8 cellular contexts compared by ENCODE assay signal in genomic region chr16:46621006-46621629, GRCh38. TPM values are rescaled to one million over a fixed set of nuclear protein-coding genes. Genes with fewer than 3 reads are reported as not detected.
A peak's percentile ranks its signal among the peaks of the same experiment; 100 is the strongest.
DNase-seq lines count a peak whose midpoint lies in the region; ATAC-seq and TF ChIP-seq lines count a peak whose summit lies in the region.

A gene with protein sequence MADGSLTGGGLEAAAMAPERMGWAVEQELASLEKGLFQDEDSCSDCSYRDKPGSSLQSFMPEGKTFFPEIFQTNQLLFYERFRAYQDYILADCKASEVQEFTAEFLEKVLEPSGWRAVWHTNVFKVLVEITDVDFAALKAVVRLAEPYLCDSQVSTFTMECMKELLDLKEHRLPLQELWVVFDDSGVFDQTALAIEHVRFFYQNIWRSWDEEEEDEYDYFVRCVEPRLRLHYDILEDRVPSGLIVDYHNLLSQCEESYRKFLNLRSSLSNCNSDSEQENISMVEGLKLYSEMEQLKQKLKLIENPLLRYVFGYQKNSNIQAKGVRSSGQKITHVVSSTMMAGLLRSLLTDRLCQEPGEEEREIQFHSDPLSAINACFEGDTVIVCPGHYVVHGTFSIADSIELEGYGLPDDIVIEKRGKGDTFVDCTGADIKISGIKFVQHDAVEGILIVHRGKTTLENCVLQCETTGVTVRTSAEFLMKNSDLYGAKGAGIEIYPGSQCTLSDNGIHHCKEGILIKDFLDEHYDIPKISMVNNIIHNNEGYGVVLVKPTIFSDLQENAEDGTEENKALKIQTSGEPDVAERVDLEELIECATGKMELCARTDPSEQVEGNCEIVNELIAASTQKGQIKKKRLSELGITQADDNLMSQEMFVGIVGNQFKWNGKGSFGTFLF (minus strand): TSS chr16:46621379. CDS start chr16:46621359, 20 bp downstream.

- H3K4ac ChIP-seq in mesendoderm (ENCODE audit: low read depth, low read length) = peak within 1 kb of the TSS; percentile 27

- no peak within 1 kb of the TSS for H4K8ac ChIP-seq in mesendoderm (ENCODE audit: low read depth, low read length)

- CTCF ChIA-PET in CD4-positive, alpha-beta memory T cell (lab: Charles Lee; ENCODE audit: partially characterized antibody) = no interaction called here
- CTCF ChIA-PET in activated CD8-positive, alpha-beta T cell treated with anti-CD3 and anti-CD28 coated beads for 36 hours (lab: Charles Lee) = interaction anchor here (0.5 to 2.2 kb wide), 4 partner anchors 10 to 521 kb away, joined by 3 to 10 read pairs (median 3); no protein-coding TSS in a partner anchor

- peaks cover 17 to 21% (median 18%) of the 10 kb centered on the region in 4 donors for H3K4me1 Mint-ChIP-seq in CD4-positive, alpha-beta memory T cell
- peaks cover 13% of the 10 kb centered on the region for H3K4me1 Mint-ChIP-seq in activated CD8-positive, alpha-beta T cell treated with anti-CD3 and anti-CD28 coated beads for 36 hours (ENCODE audit: low read depth)
- peaks cover 15% of the 10 kb centered on the region in 2 donors for H3K4me1 Mint-ChIP-seq in effector memory CD8-positive, alpha-beta T cell (ENCODE audit: low read depth in 2 of 2)

- H3K27me3 Mint-ChIP-seq in CD4-positive, alpha-beta memory T cell = no peaks in the 10 kb centered on the region
- H3K27me3 Mint-ChIP-seq in activated CD8-positive, alpha-beta T cell treated with anti-CD3 and anti-CD28 coated beads for 36 hours = peaks cover 4% of the 10 kb centered on the region
- H3K27me3 Mint-ChIP-seq in effector memory CD8-positive, alpha-beta T cell = no peaks in the 10 kb centered on the region

- intact Hi-C loops in CD4-positive, alpha-beta memory T cell (cut with micrococcal nuclease) = loop anchor here (2.0 to 5.0 kb wide), 2 partner anchors 68 to 351 kb away; partner anchors contain the start of genes DNAJA2, ORC6 and VPS35
- intact Hi-C loops in activated CD8-positive, alpha-beta T cell treated with anti-CD3 and anti-CD28 coated beads for 36 hours (cut with micrococcal nuclease) = no loop called here

- POLR2A ChIA-PET in CD4-positive, alpha-beta memory T cell (lab: Charles Lee; ENCODE audit: partially characterized antibody) = no interaction called here
- POLR2A ChIA-PET in activated CD8-positive, alpha-beta T cell treated with anti-CD3 and anti-CD28 coated beads for 36 hours (lab: Charles Lee) = interaction anchor here (0.6 to 1.4 kb wide), 4 partner anchors 11 to 70 kb away, joined by 3 to 5 read pairs (median 3); no protein-coding TSS in a partner anchor

- H3K27ac Mint-ChIP-seq in CD4-positive, alpha-beta memory T cell = peak within 1 kb of the TSS; percentile 59 to 87 (median 77)
- H3K27ac Mint-ChIP-seq in activated CD8-positive, alpha-beta T cell treated with anti-CD3 and anti-CD28 coated beads for 36 hours = peak within 1 kb of the TSS; percentile 83
- peak within 1 kb of the TSS; percentile 92 for H3K27ac Mint-ChIP-seq in effector memory CD8-positive, alpha-beta T cell

- no peak within 1 kb of the TSS for H2BK15ac ChIP-seq in mesendoderm (replicated peaks; ENCODE audit: low read depth)

- peak within 1 kb of the TSS; percentile 53 to 73 for H3K4me3 ChIP-seq in CD4-positive, alpha-beta memory T cell (ENCODE audit: low read length in 2 of 2)
- peak within 1 kb of the TSS; percentile 97 for H3K4me3 ChIP-seq in mesendoderm (ENCODE audit: low read length)

- H2BK5ac ChIP-seq in mesendoderm (ENCODE audit: low read length) = no peak within 1 kb of the TSS

- H3K23ac ChIP-seq in mesendoderm (ENCODE audit: low read length) = no peak within 1 kb of the TSS

- H4K5ac ChIP-seq in mesendoderm (ENCODE audit: low read length) = no peak within 1 kb of the TSS

- WGBS in mesendoderm (ENCODE audit: extremely low coverage, insufficient coverage, low lambda C conversion rate) = no CpG with 5 or more reads among the region's 51 CpGs

- peak within 1 kb of the TSS; percentile 94 for H3K9ac ChIP-seq in mesendoderm (ENCODE audit: low read length)

- ATAC-seq in GM19397 (IDR thresholded peaks at IDR 0.05; ENCODE audit: unreplicated experiment) (peak; percentile 95), HG03558 (IDR thresholded peaks at IDR 0.05; ENCODE audit: extremely low read depth, unreplicated experiment) (peak; percentile 79)
- peak; percentile 97 for ATAC-seq in activated CD8-positive, alpha-beta T cell treated with anti-CD3 and anti-CD28 coated beads for 36 hours
- peak; percentile 92 for ATAC-seq in effector memory CD8-positive, alpha-beta T cell (replicated peaks)

- H2BK120ac ChIP-seq in mesendoderm (ENCODE audit: low read depth, low read length) = peak within 1 kb of the TSS; percentile 21

- H3K4me2 ChIP-seq in mesendoderm (ENCODE audit: low read length) = peak within 1 kb of the TSS; percentile 59

- peak within 1 kb of the TSS; percentile 95 for H3K56ac ChIP-seq in mesendoderm (ENCODE audit: low read length)

- no peaks in the 10 kb centered on the region for H3K9me3 Mint-ChIP-seq in CD4-positive, alpha-beta memory T cell
- no peaks in the 10 kb centered on the region for H3K9me3 Mint-ChIP-seq in activated CD8-positive, alpha-beta T cell treated with anti-CD3 and anti-CD28 coated beads for 36 hours
- no peaks in the 10 kb centered on the region for H3K9me3 Mint-ChIP-seq in effector memory CD8-positive, alpha-beta T cell

- H2AK5ac ChIP-seq in mesendoderm (ENCODE audit: low read length) = no peak within 1 kb of the TSS

- no peaks in the 10 kb centered on the region for H3K36me3 ChIP-seq in CD4-positive, alpha-beta memory T cell (ENCODE audit: insufficient read depth, low read length)
- H3K36me3 ChIP-seq in mesendoderm (ENCODE audit: control insufficient read depth, insufficient read depth, low read length) = peaks cover 3% of the 10 kb centered on the region

- no peaks in the 10 kb centered on the region for H3K36me3 Mint-ChIP-seq in CD4-positive, alpha-beta memory T cell
- peaks cover 24% of the 10 kb centered on the region for H3K36me3 Mint-ChIP-seq in activated CD8-positive, alpha-beta T cell treated with anti-CD3 and anti-CD28 coated beads for 36 hours (ENCODE audit: low read depth)
- H3K36me3 Mint-ChIP-seq in effector memory CD8-positive, alpha-beta T cell (ENCODE audit: insufficient read depth) = peaks cover 7% of the 10 kb centered on the region

- H3K27me3 ChIP-seq in CD4-positive, alpha-beta memory T cell (ENCODE audit: insufficient read depth, low read length) = no peaks in the 10 kb centered on the region
- no peaks in the 10 kb centered on the region for H3K27me3 ChIP-seq in mesendoderm (ENCODE audit: insufficient read depth, low read length, poor library complexity)

- no peak for TF ChIP-seq CTCF in activated CD8-positive, alpha-beta T cell treated with anti-CD3 and anti-CD28 coated beads for 36 hours (IDR thresholded peaks at IDR 0.05)

- peak within 1 kb of the TSS; percentile 97 for H3K18ac ChIP-seq in mesendoderm (ENCODE audit: low read length)

- peaks cover 12% of the 10 kb centered on the region for H3K79me2 ChIP-seq in mesendoderm (ENCODE audit: control insufficient read depth, insufficient read depth, low read length)

- no peaks in the 10 kb centered on the region for H3K9me3 ChIP-seq in CD4-positive, alpha-beta memory T cell (ENCODE audit: control insufficient read depth in 1 of 2, low read length in 2 of 2)

- H3K79me1 ChIP-seq in mesendoderm (ENCODE audit: low read length) = peaks cover 4% of the 10 kb centered on the region

- peak; percentile 60 to 68 (median 63) for DNase-seq in CD4-positive, alpha-beta memory T cell
- DNase-seq in NCI-H82 (lab: John Stamatoyannopoulos, UW) = peak; percentile 93
- DNase-seq in activated CD8-positive, alpha-beta T cell treated with anti-CD3 and anti-CD28 coated beads for 36 hours = peak; percentile 92
- DNase-seq in effector memory CD8-positive, alpha-beta T cell = peak; percentile 40 to 56 (median 44)
- DNase-seq in mesendoderm = peak; percentile 96
- peak; percentile 25 for DNase-seq in stimulated activated CD8-positive, alpha-beta memory T cell treated with anti-CD3 and anti-CD28 coated beads, Interleukin-15, amount 100 ng/mL, for 1 hour (ENCODE audit: low read depth)

- H3K4me1 ChIP-seq in CD4-positive, alpha-beta memory T cell (ENCODE audit: insufficient read depth, low read length) = peaks cover 16% of the 10 kb centered on the region
- H3K4me1 ChIP-seq in mesendoderm (ENCODE audit: control insufficient read depth, low read depth, low read length) = no peaks in the 10 kb centered on the region

- H3K27ac ChIP-seq in CD4-positive, alpha-beta memory T cell (ENCODE audit: low read depth, low read length) = no peak within 1 kb of the TSS
- H3K27ac ChIP-seq in mesendoderm (ENCODE audit: low read depth, low read length) = no peak within 1 kb of the TSS

- peak within 1 kb of the TSS; percentile 89 to 94 (median 90) for H3K4me3 Mint-ChIP-seq in CD4-positive, alpha-beta memory T cell
- peak within 1 kb of the TSS; percentile 96 for H3K4me3 Mint-ChIP-seq in activated CD8-positive, alpha-beta T cell treated with anti-CD3 and anti-CD28 coated beads for 36 hours
- H3K4me3 Mint-ChIP-seq in effector memory CD8-positive, alpha-beta T cell = peak within 1 kb of the TSS; percentile 73 to 88

RNA-seq across cellular contexts. Expression of the gene that starts here (rescaled TPM):
- total RNA-seq in CD4-positive, alpha-beta memory T cell = under 1 TPM; 0.36 to 0.55 TPM
- polyA plus RNA-seq in CD4-positive, alpha-beta memory T cell = under 1 TPM; 0.11 to 0.49 TPM
- total RNA-seq in activated CD8-positive, alpha-beta T cell treated with anti-CD3 and anti-CD28 coated beads for 36 hours = 10 to 100 TPM; 37.0 to 37.6 TPM
- polyA plus RNA-seq in mesendoderm (2013, experiment 1 of 2) = 10.6 TPM
- 10.9 TPM for polyA plus RNA-seq in mesendoderm (2013, experiment 2 of 2)

Comparison
In these comparisons a context has a peak if more than half of its experiments do, and no peak if none do; other contexts are left out.
1. RNA of the gene that starts here (total RNA-seq): 37.0 to 37.6 TPM in activated CD8-positive, alpha-beta T cell treated with anti-CD3 and anti-CD28 coated beads for 36 hours; 0.36 to 0.55 TPM in CD4-positive, alpha-beta memory T cell; every median in the first group is over 10 times any median in the second.
2. Peak in DNase-seq and H3K4me3 ChIP-seq in CD4-positive, alpha-beta memory T cell; RNA of the gene not detected or under 1 TPM.
3. DNase-seq: peak in every context shown above with its lines; median percentile 96 in mesendoderm; 93 in NCI-H82; 92 in activated CD8-positive, alpha-beta T cell treated with anti-CD3 and anti-CD28 coated beads for 36 hours; 63 in CD4-positive, alpha-beta memory T cell; 44 in effector memory CD8-positive, alpha-beta T cell; 25 in stimulated activated CD8-positive, alpha-beta memory T cell treated with anti-CD3 and anti-CD28 coated beads, Interleukin-15, amount 100 ng/mL, for 1 hour.
4. Peak in every context shown above with its lines, with median percentiles within 50 percentile points of each other: H3K27ac Mint-ChIP-seq, H3K4me3 Mint-ChIP-seq and ATAC-seq.